1 cellular context compared by ENCODE assay signal in genomic region chr20:49276201-49276894, GRCh38.
TF ChIP-seq lines count a peak whose summit lies in the region.

No MANE protein-coding gene starts in this region.

TF ChIP-seq in HEK293, 187 proteins besides CTCF, POLR2A, EP300 and RAD21 (continued from another document):
- no peak for TF ChIP-seq ZNF514 (tag by site-specific recombination; IDR thresholded peaks at IDR 0.05)
- no peak for TF ChIP-seq ZNF433 (tag by site-specific recombination; IDR thresholded peaks at IDR 0.05; ENCODE audit: low read depth)
- peak; percentile 14; the same call in 1 of the 2 replicates for TF ChIP-seq EGR2 (tag by site-specific recombination; IDR thresholded peaks at IDR 0.05; ENCODE audit: low read depth)
- no peak for TF ChIP-seq ZNF404 (tag by site-specific recombination; IDR thresholded peaks at IDR 0.05)
- TF ChIP-seq SP7 (tag by site-specific recombination; IDR thresholded peaks at IDR 0.05): peak; percentile 98
- TF ChIP-seq ZBTB20 (tag by site-specific recombination; IDR thresholded peaks at IDR 0.05): peak; percentile 11; the same call in 1 of the 2 replicates
- TF ChIP-seq ZNF558 (tag by site-specific recombination; IDR thresholded peaks at IDR 0.05): peak; percentile 27; the same call in 1 of the 2 replicates
- 0 out of 2 replicates have a peak, but pooled peaks have one; percentile 9 for TF ChIP-seq ZNF518A (tag by site-specific recombination; conservative IDR thresholded peaks at IDR 0.05; ENCODE audit: low read depth)
- peak; percentile 41; the same call in 1 of the 2 replicates for TF ChIP-seq ZNF449 (tag by site-specific recombination; IDR thresholded peaks at IDR 0.05)
